Comparison of ENCODE assay signal across 15 cellular contexts in the genomic region with DNA sequence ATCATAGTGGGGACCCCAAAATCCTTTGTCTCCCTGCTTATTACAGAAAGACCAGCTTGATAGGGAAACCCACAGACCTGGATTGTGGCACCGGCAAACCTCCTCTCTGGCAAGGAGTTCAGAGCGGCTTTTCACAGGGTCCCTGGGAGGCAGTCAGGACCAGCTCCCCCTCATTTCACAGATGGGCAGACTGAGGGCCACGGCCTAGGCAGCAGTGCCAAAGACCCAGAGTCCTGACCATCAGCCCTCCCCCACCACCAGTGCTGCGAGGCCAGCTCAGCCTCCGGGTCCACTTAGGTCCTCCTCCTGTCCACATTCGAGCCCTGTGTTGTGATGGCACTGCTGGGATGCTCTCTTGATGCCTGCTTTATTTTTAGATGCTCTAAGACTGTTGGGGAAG. TPM values are rescaled to one million over a fixed set of nuclear protein-coding genes. Genes with fewer than 3 reads are reported as not detected.
DNase-seq lines count a peak whose midpoint lies in the region; ATAC-seq and TF ChIP-seq lines count a peak whose summit lies in the region.
"Had no signal": no experiment of that assay in that cellular context is flagged by ENCODE, and none has a peak within 500 bp of the region (broad histone marks: within the 10 kb centered on the region; RNA-seq: fewer than 3 reads in every experiment).

No MANE protein-coding gene starts in this region.

- CTCF ChIA-PET in naive thymus-derived CD4-positive, alpha-beta T cell (lab: Charles Lee): no interaction called here
- CTCF ChIA-PET in activated CD8-positive, alpha-beta T cell treated with anti-CD3 and anti-CD28 coated beads for 36 hours (lab: Charles Lee): interaction anchor here (0.6 to 2.8 kb wide), 7 partner anchors 8 to 270 kb away, joined by 3 to 21 read pairs (median 4); no protein-coding TSS in a partner anchor

- peak overlapping the region in 3 of 59 donors; percentile 3 to 27 (median 16) for H3K4me3 ChIP-seq in dorsolateral prefrontal cortex
- H3K4me3 ChIP-seq in naive thymus-derived CD4-positive, alpha-beta T cell (ENCODE audit: low read length): no peak overlapping the region
- H3K4me3 ChIP-seq: A549, HAP-1 had no signal

- H3K4me1 Mint-ChIP-seq in stimulated activated memory B cell treated with anti-CD40 and anti-IgM and Interleukin-4, amounts not matched to agents 10 μg/mL and 1 μg/mL and 100 μg/mL, for 72 hours: peaks cover 36% of the 10 kb centered on the region
- H3K4me1 Mint-ChIP-seq in naive thymus-derived CD4-positive, alpha-beta T cell: peaks cover 0 to 13% (median 0%) of the 10 kb centered on the region in 7 donors
- H3K4me1 Mint-ChIP-seq in activated CD8-positive, alpha-beta T cell treated with anti-CD3 and anti-CD28 coated beads for 36 hours (ENCODE audit: low read depth): peaks cover 10% of the 10 kb centered on the region

- intact Hi-C loops in dorsolateral prefrontal cortex (cut with DNase I): loop anchor here in 1 of 2 donors (5.0 kb wide), 1 partner anchor 42 kb away; no protein-coding TSS in a partner anchor
- intact Hi-C loops in naive thymus-derived CD4-positive, alpha-beta T cell (cut with micrococcal nuclease): no loop called here
- intact Hi-C loops in activated CD8-positive, alpha-beta T cell treated with anti-CD3 and anti-CD28 coated beads for 36 hours (cut with micrococcal nuclease): no loop called here

- H3K9me3 ChIP-seq in naive thymus-derived CD4-positive, alpha-beta T cell (ENCODE audit: control insufficient read depth in 2 of 3, low read length in 3 of 3): peaks cover 0 to 4% (median 0%) of the 10 kb centered on the region in 3 experiments
- H3K9me3 ChIP-seq: HAP-1 had no signal

- POLR2A ChIA-PET in naive thymus-derived CD4-positive, alpha-beta T cell (lab: Charles Lee): no interaction called here
- POLR2A ChIA-PET in activated CD8-positive, alpha-beta T cell treated with anti-CD3 and anti-CD28 coated beads for 36 hours (lab: Charles Lee): no interaction called here

- H3K27me3 Mint-ChIP-seq in stimulated activated memory B cell treated with anti-CD40 and anti-IgM and Interleukin-4, amounts not matched to agents 10 μg/mL and 1 μg/mL and 100 μg/mL, for 72 hours: peaks cover 32% of the 10 kb centered on the region
- H3K27me3 Mint-ChIP-seq in naive thymus-derived CD4-positive, alpha-beta T cell: peaks cover 34 to 40% (median 36%) of the 10 kb centered on the region in 5 donors
- H3K27me3 Mint-ChIP-seq in activated CD8-positive, alpha-beta T cell treated with anti-CD3 and anti-CD28 coated beads for 36 hours: peaks cover 32% of the 10 kb centered on the region

- H3K27ac ChIP-seq in angular gyrus (ENCODE audit: low read depth, low read length) (peak overlapping the region; percentile 68), dorsolateral prefrontal cortex (peak overlapping the region in 54 of 59 donors; percentile 1 to 87 (median 63))
- no peak overlapping the region for H3K27ac ChIP-seq in naive thymus-derived CD4-positive, alpha-beta T cell (ENCODE audit: low read depth, low read length)
- H3K27ac ChIP-seq: HL-60 had no signal

- no peaks in the 10 kb centered on the region for H3K36me3 ChIP-seq in naive thymus-derived CD4-positive, alpha-beta T cell (ENCODE audit: control insufficient read depth in 2 of 3, insufficient read depth in 3 of 3, low read length in 3 of 3)
- H3K36me3 ChIP-seq: HAP-1 had no signal

- H3K4me3 Mint-ChIP-seq in stimulated activated memory B cell treated with anti-CD40 and anti-IgM and Interleukin-4, amounts not matched to agents 10 μg/mL and 1 μg/mL and 100 μg/mL, for 72 hours: no peak overlapping the region
- H3K4me3 Mint-ChIP-seq in naive thymus-derived CD4-positive, alpha-beta T cell: no peak overlapping the region
- H3K4me3 Mint-ChIP-seq in activated CD8-positive, alpha-beta T cell treated with anti-CD3 and anti-CD28 coated beads for 36 hours: no peak overlapping the region
- H3K4me3 Mint-ChIP-seq: CD14-positive monocyte; CD8-positive, alpha-beta T cell had no signal

- peaks cover 3% of the 10 kb centered on the region for H3K9me3 Mint-ChIP-seq in stimulated activated memory B cell treated with anti-CD40 and anti-IgM and Interleukin-4, amounts not matched to agents 10 μg/mL and 1 μg/mL and 100 μg/mL, for 72 hours
- H3K9me3 Mint-ChIP-seq in naive thymus-derived CD4-positive, alpha-beta T cell: peaks cover 0 to 15% (median 5%) of the 10 kb centered on the region in 11 donors
- peaks cover under 1% of the 10 kb centered on the region for H3K9me3 Mint-ChIP-seq in activated CD8-positive, alpha-beta T cell treated with anti-CD3 and anti-CD28 coated beads for 36 hours

- no peak for TF ChIP-seq CTCF in dorsolateral prefrontal cortex (IDR thresholded peaks at IDR 0.05 in 54 of 56, conservative IDR thresholded peaks at IDR 0.05 in 2 of 56; ENCODE audit: low read depth in 1 of 56, partially characterized antibody in 56 of 56)
- no peak for TF ChIP-seq CTCF in activated CD8-positive, alpha-beta T cell treated with anti-CD3 and anti-CD28 coated beads for 36 hours (IDR thresholded peaks at IDR 0.05)

- H3K36me3 Mint-ChIP-seq in stimulated activated memory B cell treated with anti-CD40 and anti-IgM and Interleukin-4, amounts not matched to agents 10 μg/mL and 1 μg/mL and 100 μg/mL, for 72 hours: no peaks in the 10 kb centered on the region
- H3K36me3 Mint-ChIP-seq in naive thymus-derived CD4-positive, alpha-beta T cell: no peaks in the 10 kb centered on the region
- no peaks in the 10 kb centered on the region for H3K36me3 Mint-ChIP-seq in activated CD8-positive, alpha-beta T cell treated with anti-CD3 and anti-CD28 coated beads for 36 hours (ENCODE audit: low read depth)
- H3K36me3 Mint-ChIP-seq: CD14-positive monocyte; CD8-positive, alpha-beta T cell had no signal

- H3K27ac Mint-ChIP-seq in stimulated activated memory B cell treated with anti-CD40 and anti-IgM and Interleukin-4, amounts not matched to agents 10 μg/mL and 1 μg/mL and 100 μg/mL, for 72 hours: peak overlapping the region; percentile 4
- no peak overlapping the region for H3K27ac Mint-ChIP-seq in naive thymus-derived CD4-positive, alpha-beta T cell
- H3K27ac Mint-ChIP-seq in activated CD8-positive, alpha-beta T cell treated with anti-CD3 and anti-CD28 coated beads for 36 hours: no peak overlapping the region
- H3K27ac Mint-ChIP-seq: CD14-positive monocyte; CD8-positive, alpha-beta T cell had no signal

- H3K27me3 ChIP-seq in dorsolateral prefrontal cortex: no peaks in the 10 kb centered on the region
- H3K27me3 ChIP-seq in naive thymus-derived CD4-positive, alpha-beta T cell (ENCODE audit: control insufficient read depth in 2 of 2, insufficient read depth in 2 of 2, low read length in 2 of 2): no peaks in the 10 kb centered on the region

- DNase-seq in dorsolateral prefrontal cortex (no peak), mesenteric fat pad (ENCODE audit: low spot score) (peak; percentile 78)
- no peak for DNase-seq in naive thymus-derived CD4-positive, alpha-beta T cell
- DNase-seq in activated CD8-positive, alpha-beta T cell treated with anti-CD3 and anti-CD28 coated beads for 36 hours: no peak
- DNase-seq: CD8-positive, alpha-beta T cell; COR-L47; DND-41; GDM1 had no signal

- no peaks in the 10 kb centered on the region for H3K4me1 ChIP-seq in naive thymus-derived CD4-positive, alpha-beta T cell (ENCODE audit: control insufficient read depth in 2 of 2, insufficient read depth in 2 of 2, low read length in 2 of 2)
- H3K4me1 ChIP-seq: HAP-1 had no signal

- no peak for ATAC-seq in stimulated activated memory B cell treated with anti-CD40 and anti-IgM and Interleukin-4, amounts not matched to agents 10 μg/mL and 1 μg/mL and 100 μg/mL, for 72 hours
- no peak for ATAC-seq in naive thymus-derived CD4-positive, alpha-beta T cell
- no peak for ATAC-seq in HG03469 (IDR thresholded peaks at IDR 0.05; ENCODE audit: unreplicated experiment)
- ATAC-seq in activated CD8-positive, alpha-beta T cell treated with anti-CD3 and anti-CD28 coated beads for 36 hours: no peak
- ATAC-seq: A549; CD8-positive, alpha-beta T cell had no signal

RNA-seq across cellular contexts. Expression of gene CAMK2N1, which starts 57.2 kb away (rescaled TPM):
- total RNA-seq in dorsolateral prefrontal cortex (100 to 1,000 TPM; 248 to 798 (median 441) TPM), mesenteric fat pad (13.6 TPM)
- 1 to 10 TPM in 4 of 5 experiments, under 1 TPM in 1; 0.60 to 3.8 (median 2.9) TPM for total RNA-seq in naive thymus-derived CD4-positive, alpha-beta T cell
- polyA plus RNA-seq in naive thymus-derived CD4-positive, alpha-beta T cell: under 1 TPM; 0.08 to 0.14 TPM
- under 1 TPM; 0.67 to 0.86 TPM for total RNA-seq in activated CD8-positive, alpha-beta T cell treated with anti-CD3 and anti-CD28 coated beads for 36 hours
- polyA plus RNA-seq: CD14-positive monocyte had no signal

Comparison
In these comparisons a context has a peak if more than half of its experiments do, and no peak if none do; other contexts are left out.
1. RNA of gene CAMK2N1, which starts 57.2 kb away (total RNA-seq): 248 to 798 TPM in dorsolateral prefrontal cortex; 13.6 TPM in mesenteric fat pad (single experiment), 0.60 to 3.8 TPM in naive thymus-derived CD4-positive, alpha-beta T cell and 0.67 to 0.86 TPM in activated CD8-positive, alpha-beta T cell treated with anti-CD3 and anti-CD28 coated beads for 36 hours; every median in the first group is over 10 times any median in the second.